Comparison of ENCODE assay signal across 17 cellular contexts in genomic region chr1:19332832-19333231, GRCh38. TPM values are rescaled to one million over a fixed set of nuclear protein-coding genes. Genes with fewer than 3 reads are reported as not detected.
DNase-seq lines count a peak whose midpoint lies in the region; ATAC-seq, FAIRE-seq and TF ChIP-seq lines count a peak whose summit lies in the region.
"Had no signal": no experiment of that assay in that cellular context is flagged by ENCODE, and none has a peak within 500 bp of the region (broad histone marks: within the 10 kb centered on the region; RNA-seq: fewer than 3 reads in every experiment).

No MANE protein-coding gene starts in this region.

- no peaks in the 10 kb centered on the region for H3K9me3 ChIP-seq in HepG2 (ENCODE audit: low read length)
- H3K9me3 ChIP-seq in right lobe of liver = no peaks in the 10 kb centered on the region
- no peaks in the 10 kb centered on the region for H3K9me3 ChIP-seq in K562 (replicated peaks; ENCODE audit: control insufficient read depth, insufficient read depth, low read depth, low read length)
- H3K9me3 ChIP-seq: A549, BE2C had no signal

- intact Hi-C loops in HepG2 (cut with micrococcal nuclease; ENCODE audit: unreplicated experiment) (no loop called here), right lobe of liver (cut with DNase I) (no loop called here), K562 (cut with micrococcal nuclease) (no loop called here)

- WGBS in HepG2 (ENCODE audit: low lambda C conversion rate) = 95% methylated on average over 12 of the region's 12 CpGs
- WGBS in right lobe of liver (ENCODE audit: insufficient coverage, low coverage, low lambda C conversion rate, missing lambda C conversion rate) = 100% methylated on average over 1 of the region's 12 CpGs
- WGBS in K562 (ENCODE audit: insufficient coverage, low coverage, missing lambda C conversion rate) = 84% methylated on average over 12 of the region's 12 CpGs

- TF ChIP-seq RAD21 in HepG2 (CRISPR knock-in tag; IDR thresholded peaks at IDR 0.05) (no peak), K562 (CRISPR knock-in tag; conservative IDR thresholded peaks at IDR 0.05 in 1 of 2, IDR thresholded peaks at IDR 0.05 in 1 of 2) (no peak)

- DNase-seq in HepG2 (ENCODE audit: low spot score) (no peak), right lobe of liver (no peak), K562 (ENCODE audit: extremely low read depth in 1 of 4, low spot score in 3 of 4) (no peak), epidermal melanocyte (ENCODE audit: insufficient read length, low spot score) (no peak), ecto neural progenitor cell (ENCODE audit: low spot score) (no peak)
- DNase-seq: BE2C; CD4-positive, alpha-beta memory T cell; DMS79; HCEC 1CT had no signal

- H3K27me3 ChIP-seq in HepG2 (ENCODE audit: control insufficient read depth in 1 of 2, insufficient read depth in 2 of 2, low read length in 2 of 2) = no peaks in the 10 kb centered on the region
- no peaks in the 10 kb centered on the region for H3K27me3 ChIP-seq in right lobe of liver
- H3K27me3 ChIP-seq in K562 (ENCODE audit: control insufficient read depth in 2 of 2, insufficient read depth in 2 of 2, low read length in 2 of 2) = no peaks in the 10 kb centered on the region
- H3K27me3 ChIP-seq: BE2C had no signal

- H3K36me3 ChIP-seq in HepG2 (replicated peaks in 1 of 2; ENCODE audit: control insufficient read depth in 1 of 2, insufficient read depth in 2 of 2, low read length in 2 of 2) (peaks cover 3% of the 10 kb centered on the region in 2 experiments; a peak in 4 of 5 replicates), right lobe of liver (peaks cover 0 to 9% (median 0%) of the 10 kb centered on the region in 4 donors), K562 (ENCODE audit: control insufficient read depth, insufficient read depth, low read length) (peaks cover 14% of the 10 kb centered on the region; the same call in 2 of the 3 replicates)
- H3K36me3 ChIP-seq: BE2C had no signal

- FAIRE-seq in HepG2 (lab: Jason Lieb, UNC) (no peak), K562 (lab: Jason Lieb, UNC) (no peak)
- FAIRE-seq: A549, GM12892, GM19239, H1 had no signal

- H3K27ac ChIP-seq in HepG2 (ENCODE audit: extremely low read length, insufficient read depth, low read length) (no peak overlapping the region), right lobe of liver (no peak overlapping the region), K562 (ENCODE audit: extremely low read depth, low read depth, low read length) (no peak overlapping the region)
- H3K27ac ChIP-seq: A549, C4-2B had no signal

- H3K79me2 ChIP-seq in HepG2 (ENCODE audit: insufficient read depth, low read length) (no peaks in the 10 kb centered on the region), K562 (ENCODE audit: control insufficient read depth, insufficient read depth, low read length) (no peaks in the 10 kb centered on the region)

- ATAC-seq in HepG2 (no peak), right lobe of liver (no peak), K562 (no peak), esophagus mucosa (peak; percentile 41), HG02884 (IDR thresholded peaks at IDR 0.05; ENCODE audit: unreplicated experiment) (no peak)
- ATAC-seq: A549 had no signal

- H4K20me1 ChIP-seq in HepG2 (ENCODE audit: insufficient read depth, low read length) (no peaks in the 10 kb centered on the region), K562 (replicated peaks; ENCODE audit: control insufficient read depth, insufficient read depth, low read length) (peaks cover 8% of the 10 kb centered on the region; the same call in 1 of the 2 replicates)

- TF ChIP-seq POLR2A in HepG2 (IDR thresholded peaks at IDR 0.05; ENCODE audit: insufficient read depth in 1 of 2, low read depth in 2 of 2, low read length in 2 of 2) (no peak), right lobe of liver (IDR thresholded peaks at IDR 0.05) (no peak), K562 (conservative IDR thresholded peaks at IDR 0.05) (no peak)

- TF ChIP-seq EP300 in HepG2 (IDR thresholded peaks at IDR 0.05; ENCODE audit: low read depth in 2 of 2, low read length in 2 of 2) (no peak), HepG2 (CRISPR knock-in tag; IDR thresholded peaks at IDR 0.05; ENCODE audit: borderline replicate concordance) (no peak), K562 (IDR thresholded peaks at IDR 0.05; ENCODE audit: low read length) (no peak)

- H2AFZ ChIP-seq in HepG2 (ENCODE audit: low read length) (no peak overlapping the region), K562 (ENCODE audit: low read depth, low read length) (no peak overlapping the region)

- no peak overlapping the region for H3K9ac ChIP-seq in HepG2 (ENCODE audit: insufficient read depth, low read depth, low read length)
- H3K9ac ChIP-seq in K562 (ENCODE audit: insufficient read depth in 1 of 2, low read depth in 2 of 2, low read length in 2 of 2) = peak overlapping the region in 1 of 2 experiments; percentile 65; a peak in 2 of 4 replicates

- in situ Hi-C loops in HepG2 (cut with HindIII; ENCODE audit: extremely low pct_ligation_motif_present, low pct_unique_long_range_greater_than_20kb) = no loop called here
- in situ Hi-C loops in K562 (cut with MboI) = no loop called here

- H3K4me1 ChIP-seq in HepG2 (ENCODE audit: insufficient read depth, low read length) (peaks cover 17% of the 10 kb centered on the region), right lobe of liver (peaks cover 0 to 3% (median 0%) of the 10 kb centered on the region in 4 donors), K562 (replicated peaks in 1 of 2; ENCODE audit: control insufficient read depth in 2 of 2, insufficient read depth in 2 of 2, low read length in 2 of 2) (peaks cover 0 to 15% of the 10 kb centered on the region in 2 experiments; a peak in 1 of 5 replicates)
- H3K4me1 ChIP-seq: A549, BE2C had no signal

- BruUV-seq in HepG2 (replicated peaks; lab: Mats Ljungman, UMichigan) (no TSS peak), K562 (replicated peaks; lab: Mats Ljungman, UMichigan) (no TSS peak)

- H3K4me3 ChIP-seq in HepG2 (replicated peaks in 1 of 3; ENCODE audit: insufficient read depth in 1 of 3, low read depth in 2 of 3, low read length in 3 of 3) (no peak overlapping the region), right lobe of liver (no peak overlapping the region), K562 (no peak overlapping the region)
- H3K4me3 ChIP-seq: A549 had no signal

- TF ChIP-seq CTCF in HepG2 (CRISPR knock-in tag; IDR thresholded peaks at IDR 0.05) (no peak), right lobe of liver (IDR thresholded peaks at IDR 0.05) (no peak), K562 (IDR thresholded peaks at IDR 0.05 in 2 of 3, conservative IDR thresholded peaks at IDR 0.05 in 1 of 3; ENCODE audit: insufficient read depth in 2 of 3, low read depth in 1 of 3, low read length in 3 of 3) (no peak)

- H3K4me2 ChIP-seq in HepG2 (ENCODE audit: low read depth, low read length) (no peak overlapping the region), K562 (ENCODE audit: insufficient read depth, low read length) (no peak overlapping the region)
- H3K4me2 ChIP-seq: A549 had no signal

- no peaks in the 10 kb centered on the region for H3K9me1 ChIP-seq in K562 (ENCODE audit: control insufficient read depth, insufficient read depth, low read length)

- CTCF ChIA-PET in HepG2 (lab: Yijun Ruan, JAX; ENCODE audit: low intra/inter-chr PET ratio, low total read pairs) = no interaction called here
- CTCF ChIA-PET in K562 (lab: Yijun Ruan, JAX; ENCODE audit: low intra/inter-chr PET ratio) = no interaction called here

- POLR2A ChIA-PET in HepG2 (lab: Yijun Ruan, JAX) = no interaction called here
- POLR2A ChIA-PET in K562 (lab: Yijun Ruan, JAX) = interaction anchor here (0.6 kb wide), 1 partner anchor 62 kb away, joined by 3 read pairs; no protein-coding TSS in a partner anchor

RNA-seq across cellular contexts. Expression of gene SLC66A1, which starts 20.7 kb away (rescaled TPM):
- total RNA-seq in HepG2 (2016; rRNA removed; fragmentation: Illumina TruSeq; extraction: Trizol) (8.5 and 18.9 TPM in 2 replicates), right lobe of liver (10 to 100 TPM in 3 of 6 experiments, 1 to 10 TPM in 3; 8.4 to 20.6 (median 11.2) TPM), K562 (2014; rRNA removed) (28.9 and 34.0 TPM in 2 replicates), K562 (2014; rRNA removed; fragmentation: Illumina TruSeq; extraction: Trizol) (8.5 and 10.4 TPM in 2 replicates), K562 (2015; rRNA removed; fragmentation: Illumina TruSeq; extraction: Trizol) (18.6 and 21.6 TPM in 2 replicates), K562 (2021) (26.5 and 29.5 TPM in 2 replicates), esophagus mucosa (6.9 TPM)
- total RNA-seq in HepG2 (2016; cell fraction: cytosol; rRNA removed; fragmentation: Illumina TruSeq; extraction: Trizol; ENCODE audit: low read depth) = 4.6 and 5.7 TPM in 2 replicates
- total RNA-seq in HepG2 (2016; cell fraction: insoluble cytoplasmic fraction; rRNA removed; fragmentation: Illumina TruSeq; extraction: Trizol) = 9.7 and 20.6 TPM in 2 replicates
- 8.2 and 8.3 TPM in 2 replicates for total RNA-seq in HepG2 (2016; cell fraction: membrane; rRNA removed; fragmentation: Illumina TruSeq; extraction: Trizol)
- total RNA-seq in HepG2 (2016; cell fraction: nucleus; rRNA removed; fragmentation: Illumina TruSeq; extraction: Trizol) = 17.2 and 20.6 TPM in 2 replicates
- polyA plus RNA-seq in HepG2 (2011; rRNA removed) (15.4 and 24.4 TPM in 2 replicates), K562 (2011; rRNA removed) (27.0 and 29.2 TPM in 2 replicates), K562 (2014; fragmentation: Illumina TruSeq; extraction: Trizol) (16.3 and 26.6 TPM in 2 replicates), K562 (2014; fragmentation: Nextera tagmentation; extraction: Ambion mirVana) (1 to 10 TPM; 1.2 to 1.6 TPM), K562 (2014; rRNA removed) (35.2 and 40.8 TPM in 2 replicates)
- 15.0 and 19.6 TPM in 2 replicates for polyA plus RNA-seq in HepG2 (2011; cell fraction: cytosol; rRNA removed)
- 21.9 and 23.2 TPM in 2 replicates for polyA plus RNA-seq in HepG2 (2011; cell fraction: nucleus; rRNA removed)
- 8.6 and 10.0 TPM in 2 replicates for polyA plus RNA-seq in HepG2 (2012)
- 4.3 and 5.7 TPM in 2 replicates for polyA plus RNA-seq in HepG2 (2016; cell fraction: cytosol; fragmentation: Illumina TruSeq; extraction: Trizol; ENCODE audit: low read depth)
- polyA plus RNA-seq in HepG2 (2016; cell fraction: insoluble cytoplasmic fraction; fragmentation: Illumina TruSeq; extraction: Trizol; ENCODE audit: low read depth) = 8.0 and 11.5 TPM in 2 replicates
- polyA plus RNA-seq in HepG2 (2016; cell fraction: membrane; fragmentation: Illumina TruSeq; extraction: Trizol; ENCODE audit: low read depth) = 6.1 and 8.5 TPM in 2 replicates
- polyA plus RNA-seq in HepG2 (2016; cell fraction: nucleus; fragmentation: Illumina TruSeq; extraction: Trizol; ENCODE audit: insufficient read depth, low read depth) = 41.6 and 41.9 TPM in 2 replicates
- polyA minus RNA-seq in HepG2 (2011; rRNA and poly(A)+ RNA removed; ENCODE audit: low replicate concordance) = 17.2 and 31.0 TPM in 2 replicates
- polyA minus RNA-seq in HepG2 (2011; cell fraction: cytosol; rRNA and poly(A)+ RNA removed) = 7.4 and 8.9 TPM in 2 replicates
- 9.9 and 11.1 TPM in 2 replicates for polyA minus RNA-seq in HepG2 (2011; cell fraction: nucleus; rRNA and poly(A)+ RNA removed)
- total RNA-seq in K562 (2011; cell fraction: chromatin; rRNA removed; ENCODE audit: low replicate concordance) = 37.0 and 99.3 TPM in 2 replicates
- total RNA-seq in K562 (2011; cell fraction: nucleolus; rRNA removed) = 85.8 and 97.7 TPM in 2 replicates
- total RNA-seq in K562 (2011; cell fraction: nucleoplasm; rRNA removed) = 62.2 and 63.1 TPM in 2 replicates
- 36.4 and 92.5 TPM in 2 replicates for polyA plus RNA-seq in K562 (2011; cell fraction: cytosol; rRNA removed)
- 35.5 and 82.2 TPM in 2 replicates for polyA plus RNA-seq in K562 (2011; cell fraction: nucleus; rRNA removed)
- polyA plus RNA-seq in K562 (2012) = 23.2 and 37.9 TPM in 2 replicates
- 12.7 and 14.9 TPM in 2 replicates for polyA minus RNA-seq in K562 (2011; rRNA and poly(A)+ RNA removed)
- 15.3 and 16.8 TPM in 2 replicates for polyA minus RNA-seq in K562 (2011; cell fraction: cytosol; rRNA and poly(A)+ RNA removed)
- 26.2 and 33.7 TPM in 2 replicates for polyA minus RNA-seq in K562 (2011; cell fraction: nucleus; rRNA and poly(A)+ RNA removed)

RNA-seq across cellular contexts. Expression of gene AKR7A2, which starts 20.9 kb away (rescaled TPM):
- total RNA-seq in HepG2 (2016; rRNA removed; fragmentation: Illumina TruSeq; extraction: Trizol) (75.6 and 91.8 TPM in 2 replicates), right lobe of liver (10 to 100 TPM; 41.4 to 85.1 (median 51.2) TPM), K562 (2014; rRNA removed) (78.4 and 108 TPM in 2 replicates), K562 (2014; rRNA removed; fragmentation: Illumina TruSeq; extraction: Trizol) (26.1 and 32.3 TPM in 2 replicates), K562 (2015; rRNA removed; fragmentation: Illumina TruSeq; extraction: Trizol) (65.2 and 66.0 TPM in 2 replicates), K562 (2021) (71.7 and 74.4 TPM in 2 replicates), esophagus mucosa (50.2 TPM)
- total RNA-seq in HepG2 (2016; cell fraction: cytosol; rRNA removed; fragmentation: Illumina TruSeq; extraction: Trizol; ENCODE audit: low read depth) = 27.2 and 29.3 TPM in 2 replicates
- total RNA-seq in HepG2 (2016; cell fraction: insoluble cytoplasmic fraction; rRNA removed; fragmentation: Illumina TruSeq; extraction: Trizol) = 75.1 and 91.3 TPM in 2 replicates
- 38.5 and 45.3 TPM in 2 replicates for total RNA-seq in HepG2 (2016; cell fraction: membrane; rRNA removed; fragmentation: Illumina TruSeq; extraction: Trizol)
- 31.9 and 40.6 TPM in 2 replicates for total RNA-seq in HepG2 (2016; cell fraction: nucleus; rRNA removed; fragmentation: Illumina TruSeq; extraction: Trizol)
- polyA plus RNA-seq in HepG2 (2011; rRNA removed) (40.8 and 45.2 TPM in 2 replicates), K562 (2011; rRNA removed) (49.4 and 57.1 TPM in 2 replicates), K562 (2014; fragmentation: Illumina TruSeq; extraction: Trizol) (41.1 and 50.6 TPM in 2 replicates), K562 (2014; fragmentation: Nextera tagmentation; extraction: Ambion mirVana) (1 to 10 TPM; 2.0 to 4.0 TPM), K562 (2014; rRNA removed) (74.7 and 83.6 TPM in 2 replicates)
- polyA plus RNA-seq in HepG2 (2011; cell fraction: cytosol; rRNA removed) = 42.0 and 59.5 TPM in 2 replicates
- 20.7 and 23.1 TPM in 2 replicates for polyA plus RNA-seq in HepG2 (2011; cell fraction: nucleus; rRNA removed)
- polyA plus RNA-seq in HepG2 (2012) = 23.2 and 37.3 TPM in 2 replicates
- polyA plus RNA-seq in HepG2 (2016; cell fraction: cytosol; fragmentation: Illumina TruSeq; extraction: Trizol; ENCODE audit: low read depth) = 30.5 and 33.1 TPM in 2 replicates
- polyA plus RNA-seq in HepG2 (2016; cell fraction: insoluble cytoplasmic fraction; fragmentation: Illumina TruSeq; extraction: Trizol; ENCODE audit: low read depth) = 96.1 and 104 TPM in 2 replicates
- 33.3 and 38.2 TPM in 2 replicates for polyA plus RNA-seq in HepG2 (2016; cell fraction: membrane; fragmentation: Illumina TruSeq; extraction: Trizol; ENCODE audit: low read depth)
- 46.3 and 53.6 TPM in 2 replicates for polyA plus RNA-seq in HepG2 (2016; cell fraction: nucleus; fragmentation: Illumina TruSeq; extraction: Trizol; ENCODE audit: insufficient read depth, low read depth)
- polyA minus RNA-seq in HepG2 (2011; rRNA and poly(A)+ RNA removed; ENCODE audit: low replicate concordance) = 57.1 and 74.2 TPM in 2 replicates
- 23.5 and 26.5 TPM in 2 replicates for polyA minus RNA-seq in HepG2 (2011; cell fraction: cytosol; rRNA and poly(A)+ RNA removed)
- 13.2 and 15.2 TPM in 2 replicates for polyA minus RNA-seq in HepG2 (2011; cell fraction: nucleus; rRNA and poly(A)+ RNA removed)
- total RNA-seq in K562 (2011; cell fraction: chromatin; rRNA removed; ENCODE audit: low replicate concordance) = 18.7 and 45.9 TPM in 2 replicates
- 36.8 and 39.0 TPM in 2 replicates for total RNA-seq in K562 (2011; cell fraction: nucleolus; rRNA removed)
- 28.7 and 34.9 TPM in 2 replicates for total RNA-seq in K562 (2011; cell fraction: nucleoplasm; rRNA removed)
- 83.1 and 114 TPM in 2 replicates for polyA plus RNA-seq in K562 (2011; cell fraction: cytosol; rRNA removed)
- polyA plus RNA-seq in K562 (2011; cell fraction: nucleus; rRNA removed) = 34.0 and 41.0 TPM in 2 replicates
- 57.6 and 109 TPM in 2 replicates for polyA plus RNA-seq in K562 (2012)
- 16.8 and 22.0 TPM in 2 replicates for polyA minus RNA-seq in K562 (2011; rRNA and poly(A)+ RNA removed)
- polyA minus RNA-seq in K562 (2011; cell fraction: cytosol; rRNA and poly(A)+ RNA removed) = 22.1 and 40.4 TPM in 2 replicates
- polyA minus RNA-seq in K562 (2011; cell fraction: nucleus; rRNA and poly(A)+ RNA removed) = 19.1 and 22.7 TPM in 2 replicates

RNA-seq across cellular contexts. Expression of gene AKR7A3, which starts 44.3 kb away (rescaled TPM):
- total RNA-seq in HepG2 (2016; rRNA removed; fragmentation: Illumina TruSeq; extraction: Trizol) (0.15 and 1.00 TPM in 2 replicates), right lobe of liver (100 to 1,000 TPM in 4 of 6 experiments, 10 to 100 TPM in 2; 58.1 to 169 (median 130) TPM), K562 (2014; rRNA removed) (0.54 and 0.78 TPM in 2 replicates), K562 (2014; rRNA removed; fragmentation: Illumina TruSeq; extraction: Trizol) (0.22 TPM in 2 replicates), K562 (2015; rRNA removed; fragmentation: Illumina TruSeq; extraction: Trizol) (0.45 and 0.58 TPM in 2 replicates), K562 (2021) (0.91 and 1.2 TPM in 2 replicates), esophagus mucosa (0.88 TPM)
- total RNA-seq in HepG2 (2016; cell fraction: cytosol; rRNA removed; fragmentation: Illumina TruSeq; extraction: Trizol; ENCODE audit: low read depth) = 0.18 TPM in 1 of 2 replicates, not detected in the other
- 0.21 and 0.71 TPM in 2 replicates for total RNA-seq in HepG2 (2016; cell fraction: insoluble cytoplasmic fraction; rRNA removed; fragmentation: Illumina TruSeq; extraction: Trizol)
- 0.28 and 0.46 TPM in 2 replicates for total RNA-seq in HepG2 (2016; cell fraction: membrane; rRNA removed; fragmentation: Illumina TruSeq; extraction: Trizol)
- total RNA-seq in HepG2 (2016; cell fraction: nucleus; rRNA removed; fragmentation: Illumina TruSeq; extraction: Trizol) = 1.7 TPM in 2 replicates
- polyA plus RNA-seq in HepG2 (2011; rRNA removed) (0.58 and 1.0 TPM in 2 replicates), K562 (2011; rRNA removed) (0.33 and 0.49 TPM in 2 replicates), K562 (2014; fragmentation: Illumina TruSeq; extraction: Trizol) (0.13 and 0.25 TPM in 2 replicates), K562 (2014; fragmentation: Nextera tagmentation; extraction: Ambion mirVana) (under 1 TPM in 1 of 2 experiments, not detected in 1; 0.04 TPM), K562 (2014; rRNA removed) (0.74 and 1.5 TPM in 2 replicates)
- polyA plus RNA-seq in HepG2 (2011; cell fraction: cytosol; rRNA removed) = 0.22 and 0.24 TPM in 2 replicates
- polyA plus RNA-seq in HepG2 (2011; cell fraction: nucleus; rRNA removed) = 4.2 and 5.2 TPM in 2 replicates
- polyA plus RNA-seq in HepG2 (2012) = 0.45 and 0.56 TPM in 2 replicates
- 0.25 and 0.31 TPM in 2 replicates for polyA plus RNA-seq in HepG2 (2016; cell fraction: cytosol; fragmentation: Illumina TruSeq; extraction: Trizol; ENCODE audit: low read depth)
- polyA plus RNA-seq in HepG2 (2016; cell fraction: insoluble cytoplasmic fraction; fragmentation: Illumina TruSeq; extraction: Trizol; ENCODE audit: low read depth) = 0.17 and 0.23 TPM in 2 replicates
- polyA plus RNA-seq in HepG2 (2016; cell fraction: membrane; fragmentation: Illumina TruSeq; extraction: Trizol; ENCODE audit: low read depth) = 0.11 and 0.15 TPM in 2 replicates
- polyA plus RNA-seq in HepG2 (2016; cell fraction: nucleus; fragmentation: Illumina TruSeq; extraction: Trizol; ENCODE audit: insufficient read depth, low read depth) = 4.0 and 5.6 TPM in 2 replicates
- 0.34 and 1.1 TPM in 2 replicates for polyA minus RNA-seq in HepG2 (2011; rRNA and poly(A)+ RNA removed; ENCODE audit: low replicate concordance)
- not detected in 2 replicates for polyA minus RNA-seq in HepG2 (2011; cell fraction: cytosol; rRNA and poly(A)+ RNA removed)
- 0.99 and 1.0 TPM in 2 replicates for polyA minus RNA-seq in HepG2 (2011; cell fraction: nucleus; rRNA and poly(A)+ RNA removed)
- 2.4 and 4.7 TPM in 2 replicates for total RNA-seq in K562 (2011; cell fraction: chromatin; rRNA removed; ENCODE audit: low replicate concordance)
- total RNA-seq in K562 (2011; cell fraction: nucleolus; rRNA removed) = 3.7 and 4.5 TPM in 2 replicates
- total RNA-seq in K562 (2011; cell fraction: nucleoplasm; rRNA removed) = 2.1 and 3.2 TPM in 2 replicates
- 0.38 and 0.63 TPM in 2 replicates for polyA plus RNA-seq in K562 (2011; cell fraction: cytosol; rRNA removed)
- polyA plus RNA-seq in K562 (2011; cell fraction: nucleus; rRNA removed) = 2.2 and 4.9 TPM in 2 replicates
- 0.27 and 0.79 TPM in 2 replicates for polyA plus RNA-seq in K562 (2012)
- 0.14 and 0.15 TPM in 2 replicates for polyA minus RNA-seq in K562 (2011; rRNA and poly(A)+ RNA removed)
- polyA minus RNA-seq in K562 (2011; cell fraction: cytosol; rRNA and poly(A)+ RNA removed) = 0.67 TPM in 1 of 2 replicates, not detected in the other
- polyA minus RNA-seq in K562 (2011; cell fraction: nucleus; rRNA and poly(A)+ RNA removed) = 1.00 and 1.1 TPM in 2 replicates
- total RNA-seq: G401 had no signal
- polyA plus RNA-seq: CD4-positive, alpha-beta memory T cell had no signal

Comparison
In these comparisons a context has a peak if more than half of its experiments do, and no peak if none do; other contexts are left out.
1. RNA of gene AKR7A3, which starts 44.3 kb away (total RNA-seq): 58.1 to 169 TPM in right lobe of liver; 0.15 to 1.7 TPM in HepG2, 0.88 TPM in esophagus mucosa (single experiment) and 0.22 to 4.7 TPM in K562; every median in the first group is over 10 times any median in the second.
2. Of the 241 proteins assayed by ChIP-seq in both HepG2 and K562: peak only in HepG2: none; only in K562: none; in both: POLR2G; in neither: 240.